Comparison of ENCODE assay signal across 35 cellular contexts in genomic region chr6:12878741-12879140, GRCh38.
"Had no signal": no experiment of that assay in that cellular context is flagged by ENCODE, and none has a peak within 500 bp of the region (broad histone marks: within the 10 kb centered on the region; RNA-seq: fewer than 3 reads in every experiment).

No MANE protein-coding gene starts in this region.

- H3K9me3 ChIP-seq: MG63 had no signal

- DNase-seq: Karpas-422, Kasumi-1, MG63, MM.1S, MV-4-11, NCI-H1048, NCI-H1092, NCI-H1092 treated with DMSO at 0.1 percent for 48 hours, NCI-H1105, NCI-H1105 treated with DMSO at 0.1 percent for 48 hours, NCI-H1417, NCI-H1417 treated with DMSO at 0.1 percent for 48 hours, NCI-H1436, NCI-H1436 treated with DMSO at 0.1 percent for 48 hours, NCI-H146, NCI-H1694, NCI-H1694 treated with DMSO at 0.1 percent for 48 hours, NCI-H187, NCI-H187 treated with DMSO at 0.1 percent for 48 hours, NCI-H1930, NCI-H2029, NCI-H2029 treated with DMSO at 0.1 percent for 48 hours, NCI-H2081, NCI-H2081 treated with DMSO at 0.1 percent for 48 hours, NCI-H2107, NCI-H2171, NCI-H2171 treated with DMSO at 0.1 percent for 48 hours, NCI-H2227 treated with DMSO at 0.1 percent for 48 hours, NCI-H226, NCI-H345, NCI-H446, NCI-H446 treated with DMSO at 0.1 percent for 48 hours, NCI-H510A, NCI-H510A treated with DMSO at 0.1 percent for 48 hours, NCI-H524 had no signal

- H3K36me3 ChIP-seq: MG63 had no signal

- H3K4me3 ChIP-seq: MG63 had no signal
